In genomic region chr22:37745548-37746365, GRCh38 we compare ENCODE assay signal across 8 cellular contexts. TPM values are rescaled to one million over a fixed set of nuclear protein-coding genes. Genes with fewer than 3 reads are reported as not detected.
DNase-seq lines count a peak whose midpoint lies in the region; ATAC-seq, FAIRE-seq and TF ChIP-seq lines count a peak whose summit lies in the region.

No MANE protein-coding gene starts in this region.

- peaks cover 39% of the 10 kb centered on the region for H3K79me2 ChIP-seq in smooth muscle cell (ENCODE audit: low read depth)

- TF ChIP-seq CTCF in GM13977 (IDR thresholded peaks at IDR 0.05; ENCODE audit: extremely low read depth, insufficient read depth, missing control alignments) (no peak), bronchial epithelial cell (IDR thresholded peaks at IDR 0.05; ENCODE audit: insufficient read depth, low read length, severe bottlenecking) (no peak), smooth muscle cell (IDR thresholded peaks at IDR 0.05; ENCODE audit: borderline replicate concordance, insufficient read depth, poor library complexity, severe bottlenecking) (no peak)

- FAIRE-seq in bronchial epithelial cell (lab: Jason Lieb, UNC), result no peak

- peak overlapping the region; percentile 84 for H3K27ac ChIP-seq in smooth muscle cell (ENCODE audit: low read depth)

- no peak overlapping the region for H2AFZ ChIP-seq in smooth muscle cell (ENCODE audit: low read depth)

- DNase-seq in GM13977 (ENCODE audit: low spot score), result peak; percentile 97
- peak; percentile 61 for DNase-seq in NCI-H2196 (lab: John Stamatoyannopoulos, UW; ENCODE audit: unreplicated experiment)
- DNase-seq in activated CD4-positive, CD25-positive, alpha-beta regulatory T cell (lab: John Stamatoyannopoulos, UW), result peak; percentile 74 to 82 (median 80)
- peak; percentile 70 for DNase-seq in bronchial epithelial cell (ENCODE audit: low read depth)
- peak; percentile 65 for DNase-seq in inferior parietal cortex (ENCODE audit: extremely low spot score)
- DNase-seq in smooth muscle cell (lab: John Stamatoyannopoulos, UW; ENCODE audit: unreplicated experiment), result peak; percentile 72

- in situ Hi-C loops in GM13977 (cut with MboI; ENCODE audit: low pct_unique_long_range_greater_than_20kb, low sequenced_read_pairs, unreplicated experiment), result no loop called here

- peaks cover 56% of the 10 kb centered on the region for H4K20me1 ChIP-seq in smooth muscle cell (ENCODE audit: low read depth)

- peaks cover 27% of the 10 kb centered on the region for H3K4me1 ChIP-seq in smooth muscle cell (ENCODE audit: low read depth)

- peak overlapping the region; percentile 100 for H3K4me2 ChIP-seq in smooth muscle cell

- H3F3A ChIP-seq in smooth muscle cell (ENCODE audit: low read depth), result peaks cover 23% of the 10 kb centered on the region

- H3K4me3 ChIP-seq in bronchial epithelial cell (ENCODE audit: low read depth, low read length), result peak overlapping the region; percentile 93
- peak overlapping the region; percentile 97 for H3K4me3 ChIP-seq in smooth muscle cell

- H3K9me3 ChIP-seq in smooth muscle cell (replicated peaks; ENCODE audit: low read depth), result no peaks in the 10 kb centered on the region

- H3K9ac ChIP-seq in smooth muscle cell (ENCODE audit: low read depth), result peak overlapping the region; percentile 94

- peak; percentile 72 for ATAC-seq in HG02885 (IDR thresholded peaks at IDR 0.05; ENCODE audit: poor library complexity, unreplicated experiment)
- no peak for ATAC-seq in GM18520 (IDR thresholded peaks at IDR 0.05; ENCODE audit: unreplicated experiment)

- under 1% methylated on average over 28 of the region's 94 CpGs for WGBS in smooth muscle cell (ENCODE audit: low lambda C conversion rate)

- H3K27me3 ChIP-seq in bronchial epithelial cell (ENCODE audit: control insufficient read depth, insufficient read depth, low read length) (no peaks in the 10 kb centered on the region), smooth muscle cell (ENCODE audit: low read depth) (no peaks in the 10 kb centered on the region)

- H3K36me3 ChIP-seq in bronchial epithelial cell (ENCODE audit: control insufficient read depth, insufficient read depth, low read length) (no peaks in the 10 kb centered on the region), smooth muscle cell (ENCODE audit: low read depth) (no peaks in the 10 kb centered on the region)

RNA-seq across cellular contexts. Expression of gene TRIOBP, which starts 48.9 kb away (rescaled TPM):
- 40.3 and 45.6 TPM in 2 replicates for total RNA-seq in bronchial epithelial cell
- total RNA-seq in smooth muscle cell, result 39.8 and 44.6 TPM in 2 replicates
- polyA plus RNA-seq in smooth muscle cell, result 95.8 and 100 TPM in 2 replicates

RNA-seq across cellular contexts. Expression of gene NOL12, which starts 59.6 kb away (rescaled TPM):
- total RNA-seq in bronchial epithelial cell (39.8 and 50.1 TPM in 2 replicates), smooth muscle cell (23.4 and 31.0 TPM in 2 replicates)
- 13.2 and 16.2 TPM in 2 replicates for polyA plus RNA-seq in smooth muscle cell
